ENCODE assay signal across 2 cellular contexts in genomic region chr14:103233328-103233727, GRCh38.
A peak's percentile ranks its signal among the peaks of the same experiment; 100 is the strongest.
TF ChIP-seq lines count a peak whose summit lies in the region.

No MANE protein-coding gene starts in this region.

TF ChIP-seq in WTC11, 78 proteins besides CTCF, POLR2A, EP300 and RAD21:
- TF ChIP-seq GTF2I (CRISPR knock-in tag; conservative IDR thresholded peaks at IDR 0.05) (0 out of 2 replicates have a peak, but pooled peaks have one; percentile 10), JUN (CRISPR knock-in tag; IDR thresholded peaks at IDR 0.05) (no peak), KAT7 (CRISPR knock-in tag; IDR thresholded peaks at IDR 0.05; ENCODE audit: borderline replicate concordance) (no peak), ZNF232 (CRISPR knock-in tag; IDR thresholded peaks at IDR 0.05) (no peak)

TF ChIP-seq in H1, 55 proteins besides CTCF, POLR2A, EP300 and RAD21:
- TF ChIP-seq SAP30 (IDR thresholded peaks at IDR 0.05; ENCODE audit: insufficient read depth, insufficient replicate concordance, low read length) (no peak), USF2 (IDR thresholded peaks at IDR 0.05; ENCODE audit: low read length) (no peak), SIN3A (conservative IDR thresholded peaks at IDR 0.05 in 1 of 2, IDR thresholded peaks at IDR 0.05 in 1 of 2; ENCODE audit: low read depth in 1 of 2, low read length in 2 of 2) (no peak), SP4 (IDR thresholded peaks at IDR 0.05; ENCODE audit: low read length) (no peak), TBP (IDR thresholded peaks at IDR 0.05; ENCODE audit: low read depth, low read length) (no peak), JUND (IDR thresholded peaks at IDR 0.05; ENCODE audit: low read length) (no peak), CREB1 (IDR thresholded peaks at IDR 0.05) (no peak), BRCA1 (IDR thresholded peaks at IDR 0.05; ENCODE audit: low read depth, low read length) (no peak), GABPA (IDR thresholded peaks at IDR 0.05; ENCODE audit: borderline replicate concordance, insufficient read depth, low read length) (no peak)
TF ChIP-seq in H1: peak in this region for 0.
